In genomic region chr2:240069846-240070245, GRCh38 we compare ENCODE assay signal across 22 cellular contexts. TPM values are rescaled to one million over a fixed set of nuclear protein-coding genes. Genes with fewer than 3 reads are reported as not detected.
"Had no signal": no experiment of that assay in that cellular context is flagged by ENCODE, and none has a peak within 500 bp of the region (broad histone marks: within the 10 kb centered on the region; RNA-seq: fewer than 3 reads in every experiment).

No MANE protein-coding gene starts in this region.

- DNase-seq: effector memory CD4-positive, alpha-beta T cell; head of caudate nucleus; left colon; left ventricle myocardium superior; naive thymus-derived CD4-positive, alpha-beta T cell; posterior cingulate gyrus; small intestine; stimulated activated CD4-positive, alpha-beta T cell treated with anti-CD3 and anti-CD28 coated beads, Interleukin-12 subunit alpha, Interleukin-12 subunit beta, amount 100 ng/mL, for 4 hours; tibial artery; upper lobe of left lung; uterus had no signal

RNA-seq across cellular contexts. Expression of gene OR6B3, which starts 16.5 kb away (rescaled TPM):
- total RNA-seq: esophagus muscularis mucosa; foreskin keratinocyte; hepatocyte; kidney epithelial cell; left colon; left ventricle myocardium superior; lung; mesenteric fat pad; mononuclear cell; naive thymus-derived CD4-positive, alpha-beta T cell; osteoblast; pulmonary artery endothelial cell; right atrium auricular region; temporal lobe; upper lobe of left lung; uterus had no signal

RNA-seq across cellular contexts. Expression of gene OR6B2, which starts 39.6 kb away (rescaled TPM):
- total RNA-seq: esophagus muscularis mucosa; foreskin keratinocyte; hepatocyte; kidney epithelial cell; left colon; left ventricle myocardium superior; lung; mesenteric fat pad; mononuclear cell; naive thymus-derived CD4-positive, alpha-beta T cell; osteoblast; pulmonary artery endothelial cell; right atrium auricular region; temporal lobe; upper lobe of left lung; uterus had no signal
